ENCODE assay signal across 21 cellular contexts in genomic region chrX:54721424-54721823, GRCh38.
DNase-seq lines count a peak whose midpoint lies in the region; ATAC-seq and TF ChIP-seq lines count a peak whose summit lies in the region.
"Had no signal": no experiment of that assay in that cellular context is flagged by ENCODE, and none has a peak within 500 bp of the region (broad histone marks: within the 10 kb centered on the region; RNA-seq: fewer than 3 reads in every experiment).

No MANE protein-coding gene starts in this region.

- DNase-seq in Daoy (ENCODE audit: low read depth) (peak; percentile 6), LHCN-M2 (ENCODE audit: low read depth) (peak; percentile 73), myocyte (ENCODE audit: low read depth) (peak; percentile 21), Ammon's horn (ENCODE audit: low spot score) (no peak)
- no peak for DNase-seq in stimulated activated naive CD4-positive, alpha-beta T cell treated with Interleukin-2 at 50 U/mL for 16 hours (lab: John Stamatoyannopoulos, UW)
- DNase-seq: activated CD4-positive, alpha-beta T cell treated with anti-CD3 and anti-CD28 coated beads for 36 hours; activated naive CD4-positive, alpha-beta T cell treated with anti-CD3 and anti-CD28 coated beads, Interleukin-2, amount 50 U/mL, for 16 hours; activated T-cell treated with anti-CD3 and anti-CD28 coated beads, Interleukin-2, amount 50 U/mL, for 48 hours; aorta; Caco-2; esophagus squamous epithelium; NCI-H1694 treated with DMSO at 0.1 percent for 48 hours; NCI-H345; NK-92 treated with Interleukin-12 subunit alpha and Interleukin-12 subunit beta, amount 100 ng/mL, for 24 hours; small intestine; stimulated activated CD4-positive, alpha-beta T cell treated with anti-CD3 and anti-CD28 coated beads, Interleukin-4, amount 100 ng/mL, for 1 hour; T-cell; tibial artery had no signal

- ATAC-seq in SK-N-SH treated with all-trans-retinoic acid at 6 μM for 48 hours, result peak; percentile 54; the same call in 2 of the 3 replicates
- no peak for ATAC-seq in GM21367 (IDR thresholded peaks at IDR 0.05; ENCODE audit: unreplicated experiment)
- ATAC-seq: activated CD4-positive, alpha-beta T cell treated with anti-CD3 and anti-CD28 coated beads for 36 hours; left lobe of liver; T-cell had no signal

TF ChIP-seq in SK-N-SH treated with all-trans-retinoic acid at 6 μM for 48 hours, 23 proteins besides CTCF, POLR2A, EP300 and RAD21:
- TF ChIP-seq OSR1 (CRISPR knock-in tag; IDR thresholded peaks at IDR 0.05), result no peak
- no peak for TF ChIP-seq TSHZ2 (CRISPR knock-in tag; IDR thresholded peaks at IDR 0.05)
- TF ChIP-seq ZC3H10 (CRISPR knock-in tag; IDR thresholded peaks at IDR 0.05), result no peak
- no peak for TF ChIP-seq BACH2 (CRISPR knock-in tag; IDR thresholded peaks at IDR 0.05; ENCODE audit: borderline replicate concordance)
- no peak for TF ChIP-seq TCF4 (CRISPR knock-in tag; IDR thresholded peaks at IDR 0.05; ENCODE audit: borderline replicate concordance)
- no peak for TF ChIP-seq ZNF8 (CRISPR knock-in tag; IDR thresholded peaks at IDR 0.05)
- TF ChIP-seq ISL1 (CRISPR knock-in tag; IDR thresholded peaks at IDR 0.05), result no peak
- no peak for TF ChIP-seq GLIS3 (CRISPR knock-in tag; IDR thresholded peaks at IDR 0.05)
- TF ChIP-seq PATZ1 (CRISPR knock-in tag; IDR thresholded peaks at IDR 0.05; ENCODE audit: borderline replicate concordance), result no peak
- TF ChIP-seq CREB5 (CRISPR knock-in tag; IDR thresholded peaks at IDR 0.05; ENCODE audit: low read depth), result no peak

Comparison
In these comparisons a context has a peak if more than half of its experiments do, and no peak if none do; other contexts are left out.
1. DNase-seq: peak in Daoy (single experiment), LHCN-M2 (single experiment) and myocyte (single experiment); none in stimulated activated naive CD4-positive, alpha-beta T cell treated with Interleukin-2 at 50 U/mL for 16 hours (single experiment) and Ammon's horn (single experiment).